8 cellular contexts compared by ENCODE assay signal in the genomic region with DNA sequence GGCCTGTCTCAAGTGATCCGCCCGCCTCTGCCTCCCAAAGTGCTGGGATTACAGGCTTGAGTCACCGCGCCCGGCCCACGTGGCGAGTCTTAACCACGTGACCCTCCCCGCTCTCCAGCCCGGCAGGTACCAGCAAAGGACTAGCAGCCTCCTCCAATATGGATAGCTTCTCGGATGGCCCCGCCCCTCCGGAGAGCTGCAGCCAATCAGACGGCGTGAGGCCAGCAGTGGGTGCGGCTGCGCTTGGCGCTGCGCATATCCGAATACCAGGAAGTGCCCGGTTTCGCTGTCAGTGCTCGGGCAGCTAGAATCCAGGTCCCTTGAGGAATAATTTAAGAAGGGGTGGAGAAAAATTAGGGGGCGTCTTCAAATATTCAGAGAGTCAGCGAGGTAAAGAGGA. TPM values are rescaled to one million over a fixed set of nuclear protein-coding genes. Genes with fewer than 3 reads are reported as not detected.
DNase-seq lines count a peak whose midpoint lies in the region; ATAC-seq and TF ChIP-seq lines count a peak whose summit lies in the region.

No MANE protein-coding gene starts in this region.

- peaks cover 15 to 33% (median 27%) of the 10 kb centered on the region in 4 donors for H3K4me1 ChIP-seq in esophagus muscularis mucosa

- H3K27ac ChIP-seq in esophagus muscularis mucosa (replicated peaks in 1 of 4), result peak overlapping the region; percentile 35 to 70 (median 64)

- H3K27me3 Mint-ChIP-seq in naive B cell, result no peaks in the 10 kb centered on the region

- intact Hi-C loops in esophagus muscularis mucosa (cut with DNase I), result no loop called here

- H3K9me3 ChIP-seq in esophagus muscularis mucosa, result no peaks in the 10 kb centered on the region

- peaks cover 22 to 41% (median 23%) of the 10 kb centered on the region in 3 donors for H3K4me1 Mint-ChIP-seq in naive B cell

- no peaks in the 10 kb centered on the region for H3K36me3 Mint-ChIP-seq in naive B cell

- WGBS in esophagus muscularis mucosa, result 11% methylated on average over 9 of the region's 25 CpGs

- no peaks in the 10 kb centered on the region for H3K9me3 Mint-ChIP-seq in naive B cell

- peak; percentile 85 for ATAC-seq in HG02623 (IDR thresholded peaks at IDR 0.05; ENCODE audit: unreplicated experiment)
- ATAC-seq in naive B cell (ENCODE audit: low read depth in 2 of 2), result peak; percentile 95 to 98
- ATAC-seq in GM18873 (IDR thresholded peaks at IDR 0.05; ENCODE audit: low FRiP score, unreplicated experiment), result no peak

- H3K27ac Mint-ChIP-seq in naive B cell, result peak overlapping the region; percentile 95 to 99 (median 98)

- TF ChIP-seq CTCF in GM06990 (IDR thresholded peaks at IDR 0.05; ENCODE audit: insufficient read depth, low read length, poor library complexity, severe bottlenecking) (no peak), esophagus muscularis mucosa (IDR thresholded peaks at IDR 0.05) (no peak)

- H3K36me3 ChIP-seq in GM06990 (ENCODE audit: control insufficient read depth, insufficient read depth, low read length) (no peaks in the 10 kb centered on the region), esophagus muscularis mucosa (no peaks in the 10 kb centered on the region)

- peak overlapping the region; percentile 87 to 98 (median 96) for H3K4me3 Mint-ChIP-seq in naive B cell

- no peak for TF ChIP-seq EP300 in esophagus muscularis mucosa (IDR thresholded peaks at IDR 0.05)

- H3K4me3 ChIP-seq in GM06990 (replicated peaks; ENCODE audit: low read depth, low read length) (peak overlapping the region; percentile 60), esophagus muscularis mucosa (peak overlapping the region; percentile 45 to 59 (median 54))

- peak; percentile 89 for DNase-seq in GM06990 (ENCODE audit: extremely low read depth, insufficient read length)
- DNase-seq in NCI-H526 (lab: John Stamatoyannopoulos, UW), result peak; percentile 26 to 64
- peak; percentile 92 for DNase-seq in activated T-cell treated with anti-CD3 and anti-CD28 coated beads, Interleukin-2, amount 50 U/mL, for 1 hour
- peak; percentile 99 for DNase-seq in esophagus muscularis mucosa (ENCODE audit: extremely low spot score)
- DNase-seq in naive B cell, result peak; percentile 87
- DNase-seq in stimulated activated CD8-positive, alpha-beta memory T cell treated with anti-CD3 and anti-CD28 coated beads, Interleukin-7, amount 100 ng/mL, for 24 hours (ENCODE audit: low read depth), result peak; percentile 84

- H3K27me3 ChIP-seq in GM06990 (replicated peaks; ENCODE audit: control insufficient read depth, insufficient read depth, low read length) (no peaks in the 10 kb centered on the region), esophagus muscularis mucosa (no peaks in the 10 kb centered on the region)

- peak; percentile 31 for TF ChIP-seq POLR2A in esophagus muscularis mucosa (IDR thresholded peaks at IDR 0.05; ENCODE audit: low read depth)

RNA-seq across cellular contexts. Expression of a gene that starts 14.7 kb away (rescaled TPM):
- 10 to 100 TPM; 14.1 to 40.1 (median 26.2) TPM for total RNA-seq in esophagus muscularis mucosa
- polyA plus RNA-seq in naive B cell (ENCODE audit: low read depth in 6 of 6), result 10 to 100 TPM; 14.9 to 23.1 (median 18.9) TPM

Comparison
In these comparisons a context has a peak if more than half of its experiments do, and no peak if none do; other contexts are left out.
1. DNase-seq: peak in every context shown above with its lines; median percentile 99 in esophagus muscularis mucosa; 92 in activated T-cell treated with anti-CD3 and anti-CD28 coated beads, Interleukin-2, amount 50 U/mL, for 1 hour; 89 in GM06990; 87 in naive B cell; 84 in stimulated activated CD8-positive, alpha-beta memory T cell treated with anti-CD3 and anti-CD28 coated beads, Interleukin-7, amount 100 ng/mL, for 24 hours; 45 in NCI-H526.